Comparison of ENCODE assay signal across 27 cellular contexts in the genomic region with DNA sequence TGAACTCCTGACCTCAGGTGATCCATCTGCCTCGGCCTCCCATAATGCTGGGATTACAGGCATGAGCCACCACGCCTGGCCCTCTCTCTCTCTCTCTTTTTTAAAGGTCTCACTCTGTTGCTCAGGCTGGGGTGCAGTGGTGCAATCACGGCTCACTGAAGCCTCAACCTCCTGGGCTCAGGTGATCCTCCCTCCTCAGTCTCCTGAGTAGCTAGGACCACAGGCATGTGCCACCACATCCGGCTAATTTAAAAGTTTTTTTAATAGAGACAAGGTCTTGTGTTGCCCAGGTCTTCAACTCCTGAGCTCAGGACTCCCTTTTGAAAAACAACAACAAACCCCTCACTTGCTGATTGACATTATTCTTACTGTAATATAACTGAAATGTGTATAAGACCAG. TPM values are rescaled to one million over a fixed set of nuclear protein-coding genes. Genes with fewer than 3 reads are reported as not detected.
"Had no signal": no experiment of that assay in that cellular context is flagged by ENCODE, and none has a peak within 500 bp of the region (broad histone marks: within the 10 kb centered on the region; RNA-seq: fewer than 3 reads in every experiment).

No MANE protein-coding gene starts in this region.

- H3K4me1 ChIP-seq: foreskin keratinocyte, right lobe of liver, vagina had no signal

- H3K27ac ChIP-seq: foreskin keratinocyte, lower lobe of right lung, right lobe of liver, thoracic aorta, vagina had no signal

- H3K9me3 ChIP-seq: lower lobe of right lung, right lobe of liver, thoracic aorta, vagina had no signal

- H3K4me3 ChIP-seq: lower lobe of right lung, right lobe of liver, thoracic aorta, vagina had no signal

- DNase-seq: activated CD4-positive, alpha-beta memory T cell treated with anti-CD3 and anti-CD28 coated beads, Interleukin-2, amount 10 ng/mL, durations not matched to agents 7 days and 5 days; activated CD4-positive, alpha-beta T cell treated with anti-CD3 and anti-CD28 coated beads, Interleukin-2, amount 10 ng/mL, durations not matched to agents 24 days and 14 days; activated effector memory CD4-positive, alpha-beta T cell treated with anti-CD3 and anti-CD28 coated beads, Interleukin-2, amount 50 U/mL, for 16 hours; activated naive CD4-positive, alpha-beta T cell treated with anti-CD3 and anti-CD28 coated beads, Interleukin-2, amount 10 ng/mL, durations not matched to agents 7 days and 5 days; activated naive CD8-positive, alpha-beta T cell treated with anti-CD3 and anti-CD28 coated beads, Interleukin-2, amount 50 U/mL, for 24 hours; activated T-cell treated with anti-CD3 and anti-CD28 coated beads for 4 hours; cerebellar nuclear complex; cortex of kidney; foreskin keratinocyte; immature natural killer cell; lower lobe of right lung; naive thymus-derived CD4-positive, alpha-beta T cell; occipital lobe; right lobe of liver; small intestine; stimulated activated CD4-positive, alpha-beta T cell treated with anti-CD3 and anti-CD28 coated beads, Interleukin-15, amount 100 ng/mL, for 24 hours; stimulated activated CD4-positive, alpha-beta T cell treated with anti-CD3 and anti-CD28 coated beads, Interleukin-2, amount 100 ng/mL, for 48 hours; stimulated activated CD8-positive, alpha-beta memory T cell treated with anti-CD3 and anti-CD28 coated beads, Interleukin-4, amount 100 ng/mL, for 48 hours; stimulated activated naive CD4-positive, alpha-beta T cell; T1000 had no signal

- H3K36me3 ChIP-seq: right lobe of liver, vagina had no signal

- H3K27me3 ChIP-seq: right lobe of liver, vagina had no signal

- ATAC-seq: activated CD4-positive, CD25-positive, alpha-beta regulatory T cell treated with anti-CD3 and anti-CD28 coated beads, Interleukin-2, amount 50 U/mL, for 24 hours; activated naive CD8-positive, alpha-beta T cell treated with anti-CD3 and anti-CD28 coated beads, Interleukin-2, amount 50 U/mL, for 24 hours; foreskin keratinocyte; left lobe of liver; lower lobe of right lung; naive thymus-derived CD4-positive, alpha-beta T cell; right lobe of liver had no signal

- FAIRE-seq: small intestine had no signal

RNA-seq across cellular contexts. Expression of gene NODAL, which starts 48.7 kb away (rescaled TPM):
- total RNA-seq: activated CD4-positive, alpha-beta T cell treated with anti-CD3 and anti-CD28 coated beads, Interleukin-2, amount 10 ng/mL, durations not matched to agents 24 days and 14 days; glomerular endothelial cell; left lobe of liver; lower lobe of right lung; mesenteric fat pad; naive thymus-derived CD4-positive, alpha-beta T cell; neural crest cell; right lobe of liver; vagina had no signal
- polyA plus RNA-seq: immature natural killer cell; naive thymus-derived CD4-positive, alpha-beta T cell had no signal
